Comparison of ENCODE assay signal across 1 cellular context in genomic region chr3:132283440-132283839, GRCh38.
TF ChIP-seq lines count a peak whose summit lies in the region.

No MANE protein-coding gene starts in this region.

TF ChIP-seq in HepG2, 621 proteins besides CTCF, POLR2A, EP300 and RAD21 (continued from another document):
- no peak for TF ChIP-seq UBTF (CRISPR knock-in tag; IDR thresholded peaks at IDR 0.05)
- TF ChIP-seq IRX3 (CRISPR knock-in tag; IDR thresholded peaks at IDR 0.05; ENCODE audit: borderline replicate concordance, low read depth), result no peak
- no peak for TF ChIP-seq TSC22D2 (CRISPR knock-in tag; IDR thresholded peaks at IDR 0.05; ENCODE audit: borderline replicate concordance)
- TF ChIP-seq TCF7 (IDR thresholded peaks at IDR 0.05; ENCODE audit: low read depth), result no peak
- no peak for TF ChIP-seq ZFX (CRISPR knock-in tag; IDR thresholded peaks at IDR 0.05; ENCODE audit: low read depth)
- no peak for TF ChIP-seq NFKBIZ (CRISPR knock-in tag; IDR thresholded peaks at IDR 0.05)
- TF ChIP-seq ZBTB42 (CRISPR knock-in tag; IDR thresholded peaks at IDR 0.05), result no peak
- TF ChIP-seq CREBL2 (CRISPR knock-in tag; IDR thresholded peaks at IDR 0.05; ENCODE audit: borderline replicate concordance), result no peak
- no peak for TF ChIP-seq SALL1 (CRISPR knock-in tag; IDR thresholded peaks at IDR 0.05)
- no peak for TF ChIP-seq BRF2 (CRISPR knock-in tag; IDR thresholded peaks at IDR 0.05)
- no peak for TF ChIP-seq ZNF672 (CRISPR knock-in tag; IDR thresholded peaks at IDR 0.05)
- no peak for TF ChIP-seq ZBTB26 (CRISPR knock-in tag; IDR thresholded peaks at IDR 0.05; ENCODE audit: borderline replicate concordance)
- TF ChIP-seq REST (IDR thresholded peaks at IDR 0.05; ENCODE audit: borderline replicate concordance in 1 of 2, low read depth in 1 of 2, low read length in 2 of 2), result no peak
- TF ChIP-seq SIX1 (CRISPR knock-in tag; IDR thresholded peaks at IDR 0.05; ENCODE audit: borderline replicate concordance), result no peak
- no peak for TF ChIP-seq KLF16 (CRISPR knock-in tag; IDR thresholded peaks at IDR 0.05)
